16 cellular contexts compared by ENCODE assay signal in genomic region chr5:136039202-136039601, GRCh38.
"Had no signal": no experiment of that assay in that cellular context is flagged by ENCODE, and none has a peak within 500 bp of the region (broad histone marks: within the 10 kb centered on the region; RNA-seq: fewer than 3 reads in every experiment).

No MANE protein-coding gene starts in this region.

- H3K27me3 ChIP-seq: colonic mucosa, suprapubic skin had no signal

- DNase-seq: activated CD4-positive, alpha-beta T cell treated with anti-CD3 and anti-CD28 coated beads, Interleukin-2, amount 50 U/mL, for 1 hour; activated CD8-positive, alpha-beta memory T cell treated with anti-CD3 and anti-CD28 coated beads for 24 hours; activated naive CD4-positive, alpha-beta T cell; activated naive CD8-positive, alpha-beta T cell treated with anti-CD3 and anti-CD28 coated beads, Interleukin-2, amount 50 U/mL, for 24 hours; caudate nucleus; colonic mucosa; head of caudate nucleus; nucleus accumbens; T-helper 9 cell had no signal

- H3K9me3 Mint-ChIP-seq: activated naive CD8-positive, alpha-beta T cell treated with anti-CD3 and anti-CD28 coated beads, Interleukin-2, amount 50 U/mL, for 24 hours; stimulated activated naive CD8-positive, alpha-beta T cell treated with anti-CD3 and anti-CD28 coated beads, Interleukin-15, Interleukin-2, amounts not matched to agents 100 ng/mL and 50 ng/mL, for 24 hours; type B pancreatic cell had no signal

- H3K9me3 ChIP-seq: colonic mucosa, suprapubic skin had no signal

- H3K27ac ChIP-seq: colonic mucosa, skin epidermis, suprapubic skin had no signal

- H3K27me3 Mint-ChIP-seq: activated naive CD8-positive, alpha-beta T cell treated with anti-CD3 and anti-CD28 coated beads, Interleukin-2, amount 50 U/mL, for 24 hours had no signal

- H3K4me3 Mint-ChIP-seq: activated naive CD8-positive, alpha-beta T cell treated with anti-CD3 and anti-CD28 coated beads, Interleukin-2, amount 50 U/mL, for 24 hours; nephron; stimulated activated naive CD8-positive, alpha-beta T cell treated with anti-CD3 and anti-CD28 coated beads, Interleukin-15, Interleukin-2, amounts not matched to agents 100 ng/mL and 50 ng/mL, for 24 hours; type B pancreatic cell had no signal

- H3K4me3 ChIP-seq: colonic mucosa, skin epidermis, suprapubic skin had no signal

- FAIRE-seq: frontal cortex had no signal

- H3K36me3 ChIP-seq: colonic mucosa had no signal

- ATAC-seq: activated CD4-positive, CD25-positive, alpha-beta regulatory T cell treated with anti-CD3 and anti-CD28 coated beads, Interleukin-2, amount 50 U/mL, for 24 hours; activated naive CD8-positive, alpha-beta T cell treated with anti-CD3 and anti-CD28 coated beads, Interleukin-2, amount 50 U/mL, for 24 hours had no signal

- H3K27ac Mint-ChIP-seq: activated naive CD8-positive, alpha-beta T cell treated with anti-CD3 and anti-CD28 coated beads, Interleukin-2, amount 50 U/mL, for 24 hours; stimulated activated naive CD8-positive, alpha-beta T cell treated with anti-CD3 and anti-CD28 coated beads, Interleukin-15, Interleukin-2, amounts not matched to agents 100 ng/mL and 50 ng/mL, for 24 hours; type B pancreatic cell had no signal
